13 cellular contexts compared by ENCODE assay signal in genomic region chr4:128823025-128823661, GRCh38. TPM values are rescaled to one million over a fixed set of nuclear protein-coding genes. Genes with fewer than 3 reads are reported as not detected.
DNase-seq lines count a peak whose midpoint lies in the region; ATAC-seq and TF ChIP-seq lines count a peak whose summit lies in the region.
"Had no signal": no experiment of that assay in that cellular context is flagged by ENCODE, and none has a peak within 500 bp of the region (broad histone marks: within the 10 kb centered on the region; RNA-seq: fewer than 3 reads in every experiment).

No MANE protein-coding gene starts in this region.

- TF ChIP-seq CTCF in GM23338 (conservative IDR thresholded peaks at IDR 0.05; ENCODE audit: low read depth in 2 of 2) (no peak), RWPE2 (IDR thresholded peaks at IDR 0.05; ENCODE audit: poor library complexity, severe bottlenecking) (no peak), fibroblast of lung (conservative IDR thresholded peaks at IDR 0.05 in 1 of 2, IDR thresholded peaks at IDR 0.05 in 1 of 2; ENCODE audit: low read depth in 1 of 2, low read length in 2 of 2) (no peak), coronary artery (IDR thresholded peaks at IDR 0.05) (no peak)

- H3K4me1 Mint-ChIP-seq in GM23338, result peaks cover 86% of the 10 kb centered on the region

- peaks cover 100% of the 10 kb centered on the region for H3K4me1 ChIP-seq in GM23338 (ENCODE audit: insufficient read depth)
- peaks cover 32% of the 10 kb centered on the region for H3K4me1 ChIP-seq in RWPE2 (ENCODE audit: insufficient read depth, poor library complexity, severe bottlenecking)
- H3K4me1 ChIP-seq in fibroblast of lung (ENCODE audit: control insufficient read depth, extremely low read depth, insufficient read depth, low read length), result peaks cover 32% of the 10 kb centered on the region

- peaks cover 56% of the 10 kb centered on the region for H3K36me3 Mint-ChIP-seq in GM23338 (ENCODE audit: low read depth)

- no peak overlapping the region for H3K4me3 Mint-ChIP-seq in GM23338
- H3K4me3 Mint-ChIP-seq: nephron progenitor cell; stimulated activated naive CD8-positive, alpha-beta T cell treated with anti-CD3 and anti-CD28 coated beads, Interleukin-15, Interleukin-2, amounts not matched to agents 100 ng/mL and 50 ng/mL, for 24 hours had no signal

- no peak overlapping the region for H2AFZ ChIP-seq in GM23338
- H2AFZ ChIP-seq in fibroblast of lung (ENCODE audit: low read length), result no peak overlapping the region

- H3K9ac ChIP-seq in fibroblast of lung (ENCODE audit: insufficient read depth, low read length), result no peak overlapping the region

- peaks cover 100% of the 10 kb centered on the region for H3K79me2 ChIP-seq in GM23338 (replicated peaks; ENCODE audit: insufficient read depth)
- H3K79me2 ChIP-seq in fibroblast of lung (ENCODE audit: control insufficient read depth, insufficient read depth, low read length), result peaks cover 84% of the 10 kb centered on the region

- H3K27ac ChIP-seq in GM23338 (ENCODE audit: low read depth) (peak overlapping the region; percentile 24; the same call in 1 of the 2 replicates), RWPE2 (ENCODE audit: poor library complexity, severe bottlenecking) (peak overlapping the region; percentile 76), fibroblast of lung (ENCODE audit: insufficient read depth, low read length) (peak overlapping the region; percentile 59), coronary artery (peak overlapping the region in 1 of 2 donors; percentile 6)

- peaks cover 12% of the 10 kb centered on the region; the same call in 1 of the 2 replicates for H3K36me3 ChIP-seq in GM23338 (ENCODE audit: insufficient read depth)
- peaks cover 3% of the 10 kb centered on the region; the same call in 1 of the 2 replicates for H3K36me3 ChIP-seq in RWPE2 (ENCODE audit: low read depth)
- no peaks in the 10 kb centered on the region for H3K36me3 ChIP-seq in fibroblast of lung (ENCODE audit: control insufficient read depth, insufficient read depth, low read length)

- ATAC-seq in GM23338, result no peak
- ATAC-seq in RWPE2 (ENCODE audit: low read depth), result peak; percentile 89
- no peak for ATAC-seq in GM18873 (IDR thresholded peaks at IDR 0.05; ENCODE audit: low FRiP score, unreplicated experiment)
- ATAC-seq in GM19351 (IDR thresholded peaks at IDR 0.05; ENCODE audit: unreplicated experiment), result no peak

- no peaks in the 10 kb centered on the region; the same call in 1 of the 2 replicates for H3F3A ChIP-seq in GM23338 (replicated peaks; ENCODE audit: low read depth)

- H3K9me2 ChIP-seq in GM23338 (ENCODE audit: insufficient read depth), result no peaks in the 10 kb centered on the region

- H3K4me3 ChIP-seq in GM23338 (no peak overlapping the region), RWPE2 (ENCODE audit: severe bottlenecking) (no peak overlapping the region), fibroblast of lung (replicated peaks in 1 of 4; ENCODE audit: control extremely low read depth in 1 of 4, insufficient read depth in 1 of 4, low read depth in 3 of 4, low read length in 4 of 4) (no peak overlapping the region), skeletal muscle cell (ENCODE audit: low read depth, low read length) (no peak overlapping the region), coronary artery (no peak overlapping the region)
- H3K4me3 ChIP-seq: HAP-1 had no signal

- no peak for DNase-seq in GM23338 (ENCODE audit: low spot score)
- DNase-seq in RWPE2 (ENCODE audit: low spot score), result no peak
- DNase-seq in fibroblast of lung (ENCODE audit: low read depth in 2 of 2), result peak; percentile 92 to 97
- DNase-seq in skeletal muscle cell (ENCODE audit: low read depth), result peak; percentile 61
- DNase-seq in coronary artery (ENCODE audit: low spot score), result no peak
- DNase-seq in activated naive CD4-positive, alpha-beta T cell treated with anti-CD3 and anti-CD28 coated beads, Interleukin-2, amount 50 U/mL, for 16 hours, result no peak
- DNase-seq: DND-41, NCI-H1092, nephron progenitor cell had no signal

- H3K9me3 Mint-ChIP-seq in GM23338, result no peaks in the 10 kb centered on the region
- H3K9me3 Mint-ChIP-seq: nephron progenitor cell; stimulated activated naive CD8-positive, alpha-beta T cell treated with anti-CD3 and anti-CD28 coated beads, Interleukin-15, Interleukin-2, amounts not matched to agents 100 ng/mL and 50 ng/mL, for 24 hours had no signal

- H4K20me1 ChIP-seq in GM23338 (replicated peaks; ENCODE audit: insufficient read depth) (peaks cover 95% of the 10 kb centered on the region), fibroblast of lung (ENCODE audit: control insufficient read depth, extremely low read depth, insufficient read depth, low read length) (no peaks in the 10 kb centered on the region)

- H3K27me3 Mint-ChIP-seq in GM23338 (ENCODE audit: insufficient read depth, low read depth, poor library complexity), result peaks cover 24% of the 10 kb centered on the region
- H3K27me3 Mint-ChIP-seq: stimulated activated naive CD8-positive, alpha-beta T cell treated with anti-CD3 and anti-CD28 coated beads, Interleukin-15, Interleukin-2, amounts not matched to agents 100 ng/mL and 50 ng/mL, for 24 hours had no signal

- H3K27me3 ChIP-seq in GM23338 (ENCODE audit: insufficient read depth) (no peaks in the 10 kb centered on the region), RWPE2 (ENCODE audit: insufficient read depth, poor library complexity, severe bottlenecking) (no peaks in the 10 kb centered on the region), fibroblast of lung (ENCODE audit: control insufficient read depth, insufficient read depth, low read length) (no peaks in the 10 kb centered on the region)

- H3K27ac Mint-ChIP-seq in GM23338, result no peak overlapping the region
- H3K27ac Mint-ChIP-seq: nephron progenitor cell; stimulated activated naive CD8-positive, alpha-beta T cell treated with anti-CD3 and anti-CD28 coated beads, Interleukin-15, Interleukin-2, amounts not matched to agents 100 ng/mL and 50 ng/mL, for 24 hours had no signal

- no peaks in the 10 kb centered on the region for H3K9me3 ChIP-seq in RWPE2 (ENCODE audit: severe bottlenecking)
- no peaks in the 10 kb centered on the region for H3K9me3 ChIP-seq in fibroblast of lung (ENCODE audit: control insufficient read depth, insufficient read depth, low read depth, low read length)
- H3K9me3 ChIP-seq: HAP-1 had no signal

- peak overlapping the region; percentile 41 for H3K4me2 ChIP-seq in GM23338
- H3K4me2 ChIP-seq in fibroblast of lung (ENCODE audit: extremely low read depth, insufficient read depth, low read length), result peak overlapping the region; percentile 63

TF ChIP-seq in GM23338, 12 proteins besides CTCF, POLR2A, EP300 and RAD21:
- TF ChIP-seq STAT1 (IDR thresholded peaks at IDR 0.05; ENCODE audit: unreplicated experiment), result no peak

RNA-seq across cellular contexts. Expression of gene JADE1, which starts 13.6 kb away (rescaled TPM):
- 156 and 158 TPM in 2 replicates for total RNA-seq in GM23338 (2014; rRNA removed; shearing (Covaris generic))
- polyA plus RNA-seq in GM23338 (2016; fragmentation: Nextera tagmentation; extraction: Ambion mirVana), result 75.5 and 84.2 TPM in 2 replicates
- 27.7 and 49.9 TPM in 2 replicates for total RNA-seq in fibroblast of lung
- 28.6 and 36.2 TPM in 2 replicates for polyA plus RNA-seq in fibroblast of lung
- 24.9 and 31.6 TPM in 2 replicates for polyA plus RNA-seq in fibroblast of lung (2012)
- polyA minus RNA-seq in fibroblast of lung (ENCODE audit: low replicate concordance), result 37.3 and 87.1 TPM in 2 replicates

Comparison
In these comparisons a context has a peak if more than half of its experiments do, and no peak if none do; other contexts are left out.
1. DNase-seq: peak in fibroblast of lung (2 of 2) and skeletal muscle cell (single experiment); none in GM23338 (single experiment), RWPE2 (single experiment), coronary artery (single experiment) and activated naive CD4-positive, alpha-beta T cell treated with anti-CD3 and anti-CD28 coated beads, Interleukin-2, amount 50 U/mL, for 16 hours (single experiment).